ENCODE assay signal across 20 cellular contexts in genomic region chr5:1014781-1015221, GRCh38. TPM values are rescaled to one million over a fixed set of nuclear protein-coding genes. Genes with fewer than 3 reads are reported as not detected.
DNase-seq lines count a peak whose midpoint lies in the region; ATAC-seq and TF ChIP-seq lines count a peak whose summit lies in the region.
"Had no signal": no experiment of that assay in that cellular context is flagged by ENCODE, and none has a peak within 500 bp of the region (broad histone marks: within the 10 kb centered on the region; RNA-seq: fewer than 3 reads in every experiment).

No MANE protein-coding gene starts in this region.

- H3K36me3 Mint-ChIP-seq in natural killer cell treated with Interleukin-12 subunit alpha and Interleukin-12 subunit beta and Interleukin-15 and Interleukin-18, amount 100 ng/mL, for 72 hours = no peaks in the 10 kb centered on the region
- no peaks in the 10 kb centered on the region for H3K36me3 Mint-ChIP-seq in natural killer cell
- peaks cover 7% of the 10 kb centered on the region for H3K36me3 Mint-ChIP-seq in glutamatergic neuron (ENCODE audit: unreplicated experiment)
- H3K36me3 Mint-ChIP-seq: CD4-positive, alpha-beta memory T cell had no signal

- H3K27ac ChIP-seq in aorta (ENCODE audit: low read depth in 1 of 2, low read length in 2 of 2) = no peak overlapping the region
- H3K27ac ChIP-seq: SK-N-MC had no signal

- H3K27me3 Mint-ChIP-seq in natural killer cell treated with Interleukin-12 subunit alpha and Interleukin-12 subunit beta and Interleukin-15 and Interleukin-18, amount 100 ng/mL, for 72 hours = peaks cover 12 to 17% of the 10 kb centered on the region in 2 donors
- H3K27me3 Mint-ChIP-seq in natural killer cell (ENCODE audit: low read depth in 2 of 2) (peaks cover 12 to 21% of the 10 kb centered on the region in 2 donors), glutamatergic neuron (ENCODE audit: unreplicated experiment) (peaks cover 5% of the 10 kb centered on the region)

- H3K9me3 ChIP-seq in aorta (ENCODE audit: control insufficient read depth, low read length) = no peaks in the 10 kb centered on the region
- H3K9me3 ChIP-seq: BE2C had no signal

- peak; percentile 48 for DNase-seq in NCI-H146 (lab: John Stamatoyannopoulos, UW)
- no peak for DNase-seq in NCI-H146 treated with DMSO at 0.1 percent for 48 hours (lab: John Stamatoyannopoulos, UW; ENCODE audit: unreplicated experiment)
- DNase-seq in natural killer cell treated with Interleukin-12 subunit alpha and Interleukin-12 subunit beta and Interleukin-15 and Interleukin-18, amount 100 ng/mL, for 72 hours (ENCODE audit: low spot score) = peak; percentile 52
- DNase-seq in natural killer cell = no peak
- DNase-seq in glutamatergic neuron = peak; percentile 7
- DNase-seq in aorta = peak; percentile 39 to 64
- no peak for DNase-seq in NCI-H1048 (lab: John Stamatoyannopoulos, UW)
- DNase-seq: BE2C; Calu3; CD4-positive, alpha-beta memory T cell; GF-D8; H9; IMR-90; NCI-H187 treated with DMSO at 0.1 percent for 48 hours; NCI-H226; NCI-H526 had no signal

- no peak overlapping the region for H3K4me3 ChIP-seq in aorta (ENCODE audit: low read length in 2 of 2)
- H3K4me3 ChIP-seq: SK-N-MC had no signal

- no peaks in the 10 kb centered on the region for H3K36me3 ChIP-seq in aorta (ENCODE audit: control insufficient read depth in 1 of 2, insufficient read depth in 2 of 2, low read length in 1 of 2)
- H3K36me3 ChIP-seq: BE2C had no signal

- no peak overlapping the region for H3K27ac Mint-ChIP-seq in natural killer cell treated with Interleukin-12 subunit alpha and Interleukin-12 subunit beta and Interleukin-15 and Interleukin-18, amount 100 ng/mL, for 72 hours
- H3K27ac Mint-ChIP-seq in natural killer cell = no peak overlapping the region
- no peak overlapping the region for H3K27ac Mint-ChIP-seq in glutamatergic neuron (ENCODE audit: unreplicated experiment)
- H3K27ac Mint-ChIP-seq: CD4-positive, alpha-beta memory T cell; H9 had no signal

- peaks cover 0 to 2% of the 10 kb centered on the region in 2 donors for H3K4me1 Mint-ChIP-seq in natural killer cell treated with Interleukin-12 subunit alpha and Interleukin-12 subunit beta and Interleukin-15 and Interleukin-18, amount 100 ng/mL, for 72 hours (ENCODE audit: low read depth in 2 of 2)
- peaks cover 0 to 3% of the 10 kb centered on the region in 2 donors for H3K4me1 Mint-ChIP-seq in natural killer cell
- peaks cover 14% of the 10 kb centered on the region for H3K4me1 Mint-ChIP-seq in glutamatergic neuron (ENCODE audit: low read depth, unreplicated experiment)

- H3K27me3 ChIP-seq in aorta (ENCODE audit: control insufficient read depth in 1 of 2, insufficient read depth in 2 of 2, low read length in 1 of 2) = no peaks in the 10 kb centered on the region

- no peak for ATAC-seq in natural killer cell treated with Interleukin-12 subunit alpha and Interleukin-12 subunit beta and Interleukin-15 and Interleukin-18, amount 100 ng/mL, for 72 hours
- ATAC-seq in natural killer cell (no peak), aorta (ENCODE audit: low FRiP score) (no peak), HG02642 (IDR thresholded peaks at IDR 0.05; ENCODE audit: poor library complexity, unreplicated experiment) (no peak)
- ATAC-seq: Panc1 had no signal

- no peaks in the 10 kb centered on the region for H3K9me3 Mint-ChIP-seq in natural killer cell treated with Interleukin-12 subunit alpha and Interleukin-12 subunit beta and Interleukin-15 and Interleukin-18, amount 100 ng/mL, for 72 hours
- H3K9me3 Mint-ChIP-seq in natural killer cell (no peaks in the 10 kb centered on the region), glutamatergic neuron (ENCODE audit: unreplicated experiment) (peaks cover 5% of the 10 kb centered on the region)
- H3K9me3 Mint-ChIP-seq: CD4-positive, alpha-beta memory T cell; H9 had no signal

- TF ChIP-seq CTCF in natural killer cell (IDR thresholded peaks at IDR 0.05) = no peak
- no peak for TF ChIP-seq CTCF in glutamatergic neuron (IDR thresholded peaks at IDR 0.05; ENCODE audit: partially characterized antibody, unreplicated experiment)

- intact Hi-C loops in natural killer cell (cut with micrococcal nuclease) = no loop called here
- intact Hi-C loops in aorta (cut with DNase I) = no loop called here

- 54 to 62% methylated on average over 17 of the region's 17 CpGs for WGBS in aorta, 2 donors

- no peaks in the 10 kb centered on the region for H3K4me1 ChIP-seq in aorta (ENCODE audit: control insufficient read depth in 1 of 2, insufficient read depth in 2 of 2, low read length in 2 of 2)
- H3K4me1 ChIP-seq: BE2C had no signal

- H3K4me3 Mint-ChIP-seq in natural killer cell treated with Interleukin-12 subunit alpha and Interleukin-12 subunit beta and Interleukin-15 and Interleukin-18, amount 100 ng/mL, for 72 hours = no peak overlapping the region
- no peak overlapping the region for H3K4me3 Mint-ChIP-seq in natural killer cell
- no peak overlapping the region for H3K4me3 Mint-ChIP-seq in glutamatergic neuron (ENCODE audit: unreplicated experiment)
- H3K4me3 Mint-ChIP-seq: CD4-positive, alpha-beta memory T cell; H9 had no signal

RNA-seq across cellular contexts. Expression of gene NKD2, which starts 6.2 kb away (rescaled TPM):
- total RNA-seq in natural killer cell treated with Interleukin-12 subunit alpha and Interleukin-12 subunit beta and Interleukin-15 and Interleukin-18, amount 100 ng/mL, for 72 hours = under 1 TPM in 1 of 2 donors, not detected in 1; 0.53 TPM
- total RNA-seq in natural killer cell (not detected), glutamatergic neuron (ENCODE audit: unreplicated experiment) (41.7 TPM), aorta (1 to 10 TPM; 2.8 to 6.8 TPM)
- polyA plus RNA-seq in aorta = under 1 TPM in 1 of 2 donors, not detected in 1; 0.10 TPM
- total RNA-seq: CD4-positive, alpha-beta memory T cell; IMR-90; LHCN-M2 had no signal
- polyA plus RNA-seq: CD4-positive, alpha-beta memory T cell; IMR-90 had no signal

Comparison
In these comparisons a context has a peak if more than half of its experiments do, and no peak if none do; other contexts are left out.
1. DNase-seq: peak in NCI-H146 (single experiment), natural killer cell treated with Interleukin-12 subunit alpha and Interleukin-12 subunit beta and Interleukin-15 and Interleukin-18, amount 100 ng/mL, for 72 hours (single experiment), glutamatergic neuron (single experiment) and aorta (2 of 2); none in NCI-H146 treated with DMSO at 0.1 percent for 48 hours (single experiment), natural killer cell (single experiment) and NCI-H1048 (single experiment).